39 cellular contexts compared by ENCODE assay signal in the genomic region with DNA sequence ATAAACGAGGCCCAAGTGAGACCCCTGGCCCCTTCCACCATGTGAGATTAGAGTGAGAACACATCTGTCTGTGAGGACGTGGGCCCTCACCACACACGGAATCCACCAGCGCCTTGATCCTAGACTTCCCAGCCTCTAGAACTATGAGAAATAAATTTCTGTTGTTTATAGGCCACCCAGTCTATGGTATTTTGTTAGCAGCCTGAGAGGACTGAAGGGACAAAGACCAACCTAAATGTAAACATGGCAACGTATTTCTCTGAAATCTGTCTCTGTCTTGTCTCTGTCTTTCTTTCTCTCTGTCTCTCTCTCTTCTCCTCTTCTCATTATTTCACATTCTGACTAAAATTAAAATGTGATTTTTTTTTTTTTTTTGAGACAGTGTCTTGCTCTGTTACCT. TPM values are rescaled to one million over a fixed set of nuclear protein-coding genes. Genes with fewer than 3 reads are reported as not detected.
"Had no signal": no experiment of that assay in that cellular context is flagged by ENCODE, and none has a peak within 500 bp of the region (broad histone marks: within the 10 kb centered on the region; RNA-seq: fewer than 3 reads in every experiment).

No MANE protein-coding gene starts in this region.

- H3K27me3 ChIP-seq: adrenal gland, ascending aorta, body of pancreas, brain microvascular endothelial cell, breast epithelium, cardiac muscle cell had no signal

- H3K36me3 ChIP-seq: adrenal gland, ascending aorta, brain microvascular endothelial cell, breast epithelium, cardiac muscle cell had no signal

- H3K9me3 Mint-ChIP-seq: activated naive CD4-positive, alpha-beta T cell treated with anti-CD3 and anti-CD28 coated beads for 36 hours; activated naive CD4-positive, alpha-beta T cell treated with anti-CD3 and anti-CD28 coated beads, Interleukin-2, amount 10 ng/mL, durations not matched to agents 7 days and 5 days; activated naive CD4-positive, alpha-beta T cell treated with anti-CD3 and anti-CD28 coated beads, Interleukin-2, amount 50 U/mL, for 24 hours; activated naive CD4-positive, alpha-beta T cell treated with anti-CD3 and anti-CD28 coated beads, Interleukin-2, amount 50 U/mL, for 72 hours; activated naive CD8-positive, alpha-beta T cell treated with anti-CD3 and anti-CD28 coated beads for 36 hours; activated naive CD8-positive, alpha-beta T cell treated with anti-CD3 and anti-CD28 coated beads, Interleukin-2, amount 10 ng/mL, durations not matched to agents 7 days and 5 days; activated naive CD8-positive, alpha-beta T cell treated with anti-CD3 and anti-CD28 coated beads, Interleukin-2, amount 50 U/mL, for 24 hours; activated T-cell treated with anti-CD3 and anti-CD28 coated beads, Interleukin-2, amount 50 U/mL, for 24 hours; activated T-cell treated with anti-CD3 and anti-CD28 coated beads, Interleukin-2, amount 50 U/mL, for 4 hours; activated T-cell treated with anti-CD3 and anti-CD28 coated beads, Interleukin-2, amount 50 U/mL, for 72 hours; activated T-helper 1 cell treated with anti-CD3 and anti-CD28 coated beads, Interleukin-12 subunit alpha, Interleukin-12 subunit beta, Interleukin-2, Interleukin-4 antibody, amounts not matched to agents 30 ng/mL and 10 ng/mL and 1 ng/mL, durations not matched to agents 14 hours and 24 hours and 36 hours; activated T-helper 17 cell treated with anti-CD3 and anti-CD28 coated beads, Interleukin-2, amount 50 U/mL, for 72 hours; activated T-helper 2 cell treated with anti-CD3 and anti-CD28 coated beads, Interferon-gamma antibody, Interleukin-2, Interleukin-4, amounts not matched to agents 10 μg/mL and 5 μg/mL and 100 μg/mL, durations not matched to agents 14 hours and 24 hours and 36 hours had no signal

- H3K9me3 ChIP-seq: adrenal gland, ascending aorta, body of pancreas, breast epithelium had no signal

- H3K4me3 Mint-ChIP-seq: activated naive CD4-positive, alpha-beta T cell treated with anti-CD3 and anti-CD28 coated beads for 36 hours; activated naive CD4-positive, alpha-beta T cell treated with anti-CD3 and anti-CD28 coated beads, Interleukin-2, amount 10 ng/mL, durations not matched to agents 7 days and 5 days; activated naive CD4-positive, alpha-beta T cell treated with anti-CD3 and anti-CD28 coated beads, Interleukin-2, amount 50 U/mL, for 24 hours; activated naive CD8-positive, alpha-beta T cell; activated naive CD8-positive, alpha-beta T cell treated with anti-CD3 and anti-CD28 coated beads for 36 hours; activated naive CD8-positive, alpha-beta T cell treated with anti-CD3 and anti-CD28 coated beads, Interleukin-2, amount 10 ng/mL, durations not matched to agents 7 days and 5 days; activated naive CD8-positive, alpha-beta T cell treated with anti-CD3 and anti-CD28 coated beads, Interleukin-2, amount 50 U/mL, for 24 hours; activated T-cell treated with anti-CD3 and anti-CD28 coated beads, Interleukin-2, amount 50 U/mL, for 24 hours; activated T-cell treated with anti-CD3 and anti-CD28 coated beads, Interleukin-2, amount 50 U/mL, for 4 hours; activated T-cell treated with anti-CD3 and anti-CD28 coated beads, Interleukin-2, amount 50 U/mL, for 72 hours; activated T-helper 1 cell treated with anti-CD3 and anti-CD28 coated beads, Interleukin-12 subunit alpha, Interleukin-12 subunit beta, Interleukin-2, Interleukin-4 antibody, amounts not matched to agents 30 ng/mL and 10 ng/mL and 1 ng/mL, durations not matched to agents 14 hours and 24 hours and 36 hours; activated T-helper 17 cell treated with anti-CD3 and anti-CD28 coated beads, Interleukin-2, amount 50 U/mL, for 72 hours; brain had no signal

- H3K36me3 Mint-ChIP-seq: activated naive CD4-positive, alpha-beta T cell treated with anti-CD3 and anti-CD28 coated beads, Interleukin-2, amount 10 ng/mL, durations not matched to agents 7 days and 5 days; activated naive CD4-positive, alpha-beta T cell treated with anti-CD3 and anti-CD28 coated beads, Interleukin-2, amount 50 U/mL, for 24 hours; activated naive CD4-positive, alpha-beta T cell treated with anti-CD3 and anti-CD28 coated beads, Interleukin-2, amount 50 U/mL, for 72 hours; activated naive CD8-positive, alpha-beta T cell; activated naive CD8-positive, alpha-beta T cell treated with anti-CD3 and anti-CD28 coated beads for 36 hours; activated naive CD8-positive, alpha-beta T cell treated with anti-CD3 and anti-CD28 coated beads, Interleukin-2, amount 10 ng/mL, durations not matched to agents 7 days and 5 days; brain had no signal

- FAIRE-seq: astrocyte, bronchial epithelial cell had no signal

- DNase-seq: activated effector memory CD4-positive, alpha-beta T cell treated with anti-CD3 and anti-CD28 coated beads, Interleukin-2, amount 50 U/mL, for 16 hours; activated effector memory CD4-positive, alpha-beta T cell treated with Interleukin-2 at 50 U/mL for 16 hours; activated gamma-delta T cell; activated gamma-delta T cell treated with Interleukin-2 at 50 U/mL for 16 hours; activated naive CD4-positive, alpha-beta T cell; activated naive CD4-positive, alpha-beta T cell treated with anti-CD3 and anti-CD28 coated beads for 36 hours; activated naive CD4-positive, alpha-beta T cell treated with anti-CD3 and anti-CD28 coated beads, Interleukin-2, amount 10 ng/mL, durations not matched to agents 7 days and 5 days; activated naive CD4-positive, alpha-beta T cell treated with anti-CD3 and anti-CD28 coated beads, Interleukin-2, amount 50 U/mL, for 16 hours; activated naive CD4-positive, alpha-beta T cell treated with Interleukin-2 at 50 U/mL for 16 hours; activated naive CD8-positive, alpha-beta T cell treated with anti-CD3 and anti-CD28 coated beads for 36 hours; activated naive CD8-positive, alpha-beta T cell treated with anti-CD3 and anti-CD28 coated beads, Interleukin-2, amount 10 ng/mL, durations not matched to agents 7 days and 5 days; activated naive CD8-positive, alpha-beta T cell treated with anti-CD3 and anti-CD28 coated beads, Interleukin-2, amount 50 U/mL, for 24 hours; activated T-cell treated with anti-CD3 and anti-CD28 coated beads, Interleukin-2, amount 50 U/mL, for 1 hour; activated T-cell treated with anti-CD3 and anti-CD28 coated beads, Interleukin-2, amount 50 U/mL, for 24 hours; activated T-cell treated with anti-CD3 and anti-CD28 coated beads, Interleukin-2, amount 50 U/mL, for 4 hours; activated T-cell treated with anti-CD3 and anti-CD28 coated beads, Interleukin-2, amount 50 U/mL, for 48 hours; activated T-cell treated with anti-CD3 and anti-CD28 coated beads, Interleukin-2, amount 50 U/mL, for 72 hours; adrenal gland; amniotic stem cell; amygdala; anterior cingulate cortex; aorta; body of pancreas; brain microvascular endothelial cell; caudate nucleus; central memory CD4-positive, alpha-beta T cell; cerebellar nuclear complex had no signal

- H3K4me3 ChIP-seq: adrenal gland, ascending aorta, body of pancreas, breast epithelium, cardiac muscle cell had no signal

- H3K27ac Mint-ChIP-seq: activated naive CD4-positive, alpha-beta T cell treated with anti-CD3 and anti-CD28 coated beads for 36 hours; activated naive CD4-positive, alpha-beta T cell treated with anti-CD3 and anti-CD28 coated beads, Interleukin-2, amount 10 ng/mL, durations not matched to agents 7 days and 5 days; activated naive CD4-positive, alpha-beta T cell treated with anti-CD3 and anti-CD28 coated beads, Interleukin-2, amount 50 U/mL, for 24 hours; activated naive CD4-positive, alpha-beta T cell treated with anti-CD3 and anti-CD28 coated beads, Interleukin-2, amount 50 U/mL, for 72 hours; activated naive CD8-positive, alpha-beta T cell; activated naive CD8-positive, alpha-beta T cell treated with anti-CD3 and anti-CD28 coated beads for 36 hours; activated naive CD8-positive, alpha-beta T cell treated with anti-CD3 and anti-CD28 coated beads, Interleukin-2, amount 10 ng/mL, durations not matched to agents 7 days and 5 days; activated naive CD8-positive, alpha-beta T cell treated with anti-CD3 and anti-CD28 coated beads, Interleukin-2, amount 50 U/mL, for 24 hours; activated T-cell treated with anti-CD3 and anti-CD28 coated beads, Interleukin-2, amount 50 U/mL, for 24 hours; activated T-cell treated with anti-CD3 and anti-CD28 coated beads, Interleukin-2, amount 50 U/mL, for 72 hours; activated T-helper 1 cell treated with anti-CD3 and anti-CD28 coated beads, Interleukin-12 subunit alpha, Interleukin-12 subunit beta, Interleukin-2, Interleukin-4 antibody, amounts not matched to agents 30 ng/mL and 10 ng/mL and 1 ng/mL, durations not matched to agents 14 hours and 24 hours and 36 hours; activated T-helper 17 cell treated with anti-CD3 and anti-CD28 coated beads, Interleukin-2, amount 50 U/mL, for 72 hours; activated T-helper 2 cell treated with anti-CD3 and anti-CD28 coated beads, Interferon-gamma antibody, Interleukin-2, Interleukin-4, amounts not matched to agents 10 μg/mL and 5 μg/mL and 100 μg/mL, durations not matched to agents 14 hours and 24 hours and 36 hours; brain had no signal

- H3K27ac ChIP-seq: adrenal gland, ascending aorta, body of pancreas, brain microvascular endothelial cell, breast epithelium, cardiac muscle cell had no signal

- H3K4me1 ChIP-seq: adrenal gland, ascending aorta, breast epithelium had no signal

- ATAC-seq: activated naive CD4-positive, alpha-beta T cell treated with anti-CD3 and anti-CD28 coated beads, Interleukin-2, amount 50 U/mL, for 72 hours; activated naive CD8-positive, alpha-beta T cell treated with anti-CD3 and anti-CD28 coated beads, Interleukin-2, amount 50 U/mL, for 24 hours; activated T-cell treated with anti-CD3 and anti-CD28 coated beads, Interleukin-2, amount 50 U/mL, for 4 hours; activated T-cell treated with anti-CD3 and anti-CD28 coated beads, Interleukin-2, amount 50 U/mL, for 72 hours; activated T-helper 17 cell treated with anti-CD3 and anti-CD28 coated beads, Interleukin-2, amount 50 U/mL, for 72 hours; body of pancreas had no signal

- H3K27me3 Mint-ChIP-seq: activated naive CD4-positive, alpha-beta T cell treated with anti-CD3 and anti-CD28 coated beads, Interleukin-2, amount 50 U/mL, for 24 hours; activated naive CD8-positive, alpha-beta T cell treated with anti-CD3 and anti-CD28 coated beads for 36 hours had no signal

- H3K4me1 Mint-ChIP-seq: activated naive CD4-positive, alpha-beta T cell treated with anti-CD3 and anti-CD28 coated beads, Interleukin-2, amount 10 ng/mL, durations not matched to agents 7 days and 5 days; activated naive CD4-positive, alpha-beta T cell treated with anti-CD3 and anti-CD28 coated beads, Interleukin-2, amount 50 U/mL, for 24 hours; activated naive CD8-positive, alpha-beta T cell treated with anti-CD3 and anti-CD28 coated beads, Interleukin-2, amount 50 U/mL, for 24 hours; activated T-helper 17 cell treated with anti-CD3 and anti-CD28 coated beads, Interleukin-2, amount 50 U/mL, for 72 hours; brain had no signal

RNA-seq across cellular contexts. Expression of gene IFI44L, which starts 15.6 kb away (rescaled TPM):
- total RNA-seq: bronchial epithelial cell had no signal
- polyA plus RNA-seq: cardiac muscle cell had no signal

RNA-seq across cellular contexts. Expression of gene IFI44, which starts 45.0 kb away (rescaled TPM):
- total RNA-seq: cardiac muscle cell had no signal
- polyA plus RNA-seq: cardiac muscle cell had no signal
